In genomic region chr12:106978035-106978800, GRCh38 we compare ENCODE assay signal across 11 cellular contexts. TPM values are rescaled to one million over a fixed set of nuclear protein-coding genes. Genes with fewer than 3 reads are reported as not detected.
DNase-seq lines count a peak whose midpoint lies in the region; ATAC-seq and TF ChIP-seq lines count a peak whose summit lies in the region.
"Had no signal": no experiment of that assay in that cellular context is flagged by ENCODE, and none has a peak within 500 bp of the region (broad histone marks: within the 10 kb centered on the region; RNA-seq: fewer than 3 reads in every experiment).

No MANE protein-coding gene starts in this region.

- peak overlapping the region in 11 of 12 donors; percentile 12 to 87 (median 68) for H3K27ac ChIP-seq in heart left ventricle
- H3K27ac ChIP-seq: brain microvascular endothelial cell, KMS-11 had no signal

- H3K4me1 ChIP-seq in heart left ventricle = peaks cover 0 to 74% (median 43%) of the 10 kb centered on the region in 12 donors

- 22 to 30% (median 23%) methylated on average over 9 of the region's 9 CpGs for WGBS in heart left ventricle, 4 donors

- intact Hi-C loops in heart left ventricle (cut with DNase I) = no loop called here
- intact Hi-C loops in sciatic nerve (cut with DNase I) = no loop called here

- H3K36me3 ChIP-seq in heart left ventricle = peaks cover 0 to 21% (median 0%) of the 10 kb centered on the region in 9 donors

- no peak for TF ChIP-seq CTCF in heart left ventricle (IDR thresholded peaks at IDR 0.05)

- H3K4me3 ChIP-seq in heart left ventricle = no peak overlapping the region

- ATAC-seq in heart left ventricle (peak in 3 of 4 donors; percentile 9 to 29 (median 27)), sciatic nerve (peak; percentile 46), HG02884 (IDR thresholded peaks at IDR 0.05; ENCODE audit: unreplicated experiment) (no peak), GM18517 (IDR thresholded peaks at IDR 0.05; ENCODE audit: unreplicated experiment) (no peak), HG03354 (IDR thresholded peaks at IDR 0.05; ENCODE audit: poor library complexity, severe bottlenecking, unreplicated experiment) (no peak)
- ATAC-seq: HCT116 had no signal

- H3K9me3 ChIP-seq in heart left ventricle = no peaks in the 10 kb centered on the region

- TF ChIP-seq POLR2A in heart left ventricle (IDR thresholded peaks at IDR 0.05) = no peak

- H3K27me3 ChIP-seq in heart left ventricle = no peaks in the 10 kb centered on the region
- H3K27me3 ChIP-seq: brain microvascular endothelial cell had no signal

- DNase-seq in Kasumi-1 (lab: John Stamatoyannopoulos, UW) (peak; percentile 70 to 86), SHP77 treated with DMSO at 0.1 percent for 48 hours (lab: John Stamatoyannopoulos, UW) (peak; percentile 54), heart left ventricle (peak; percentile 66 to 79 (median 71)), sciatic nerve (ENCODE audit: low spot score) (peak; percentile 79), H4 (ENCODE audit: low spot score) (no peak)
- DNase-seq: brain microvascular endothelial cell had no signal

RNA-seq across cellular contexts. Expression of gene MTERF2, which starts 8.7 kb away (rescaled TPM):
- 10 to 100 TPM; 14.9 to 46.1 (median 27.8) TPM for total RNA-seq in heart left ventricle
- 10 to 100 TPM; 18.9 to 34.4 TPM for polyA plus RNA-seq in heart left ventricle
- total RNA-seq in sciatic nerve = 15.2 TPM
- total RNA-seq in H4 (2014; rRNA removed; shearing (Covaris generic)) = 8.7 and 10.5 TPM in 2 replicates

RNA-seq across cellular contexts. Expression of gene TMEM263, which starts 22.5 kb away (rescaled TPM):
- total RNA-seq in heart left ventricle (10 to 100 TPM; 26.8 to 59.2 (median 36.3) TPM), sciatic nerve (44.0 TPM)
- 10 to 100 TPM; 11.6 to 37.3 TPM for polyA plus RNA-seq in heart left ventricle
- 56.7 and 65.5 TPM in 2 replicates for total RNA-seq in H4 (2014; rRNA removed; shearing (Covaris generic))

Comparison
In these comparisons a context has a peak if more than half of its experiments do, and no peak if none do; other contexts are left out.
1. ATAC-seq: peak in heart left ventricle (3 of 4) and sciatic nerve (single experiment); none in HG02884 (single experiment), GM18517 (single experiment) and HG03354 (single experiment).